ENCODE assay signal across 39 cellular contexts in the genomic region with DNA sequence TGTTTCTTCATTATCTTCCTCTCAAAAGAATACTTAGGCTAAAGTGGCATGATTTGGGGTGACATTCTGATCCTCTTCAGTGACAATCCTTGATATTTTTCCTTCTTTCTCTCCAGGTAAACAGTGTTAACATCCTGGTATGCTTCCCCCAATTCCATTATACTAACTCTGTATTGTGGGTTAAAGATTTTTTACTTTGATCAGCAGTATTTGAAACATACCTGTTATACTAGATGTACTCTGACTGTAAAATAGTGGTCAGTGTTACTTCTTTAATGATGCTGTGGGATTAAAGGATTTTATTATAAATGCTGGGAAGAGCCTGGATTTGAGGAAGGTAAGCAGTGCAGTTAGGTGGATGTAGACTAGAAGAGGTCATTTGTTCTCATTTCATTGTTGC.
"Had no signal": no experiment of that assay in that cellular context is flagged by ENCODE, and none has a peak within 500 bp of the region (broad histone marks: within the 10 kb centered on the region; RNA-seq: fewer than 3 reads in every experiment).

No MANE protein-coding gene starts in this region.

- H3K27ac Mint-ChIP-seq: activated B cell treated with CpG ODN at 0.5 μM for 24 hours; activated CD4-positive, alpha-beta memory T cell treated with anti-CD3 and anti-CD28 coated beads for 36 hours; activated CD4-positive, alpha-beta T cell treated with anti-CD3 and anti-CD28 coated beads, Interleukin-2, amount 10 ng/mL, durations not matched to agents 24 days and 14 days; activated CD8-positive, alpha-beta T cell treated with anti-CD3 and anti-CD28 coated beads for 36 hours; activated naive CD4-positive, alpha-beta T cell treated with anti-CD3 and anti-CD28 coated beads, Interleukin-2, amount 10 ng/mL, durations not matched to agents 7 days and 5 days; activated naive CD4-positive, alpha-beta T cell treated with anti-CD3 and anti-CD28 coated beads, Interleukin-2, amount 50 U/mL, for 72 hours; activated naive CD8-positive, alpha-beta T cell treated with anti-CD3 and anti-CD28 coated beads for 36 hours; activated T-cell treated with anti-CD3 and anti-CD28 coated beads, Interleukin-2, amount 50 U/mL, for 72 hours; activated T-helper 1 cell treated with anti-CD3 and anti-CD28 coated beads, Interleukin-12 subunit alpha, Interleukin-12 subunit beta, Interleukin-2, Interleukin-4 antibody, amounts not matched to agents 30 ng/mL and 10 ng/mL and 1 ng/mL, durations not matched to agents 14 hours and 24 hours and 36 hours; activated T-helper 17 cell treated with anti-CD3 and anti-CD28 coated beads, Interleukin-2, amount 50 U/mL, for 72 hours; T-helper 1 cell treated with Interleukin-12 subunit alpha and Interleukin-12 subunit beta and Interleukin-4 antibody, amounts not matched to agents 30 μg/mL and 1 μg/mL, for 36 hours; T-helper 2 cell treated with Interferon-gamma antibody and Interleukin-4, amounts not matched to agents 5 μg/mL and 100 μg/mL, for 36 hours had no signal

- H3K27me3 Mint-ChIP-seq: activated B cell treated with CpG ODN at 0.5 μM for 24 hours; activated CD4-positive, alpha-beta memory T cell treated with anti-CD3 and anti-CD28 coated beads for 36 hours; activated CD4-positive, alpha-beta T cell treated with anti-CD3 and anti-CD28 coated beads, Interleukin-2, amount 10 ng/mL, durations not matched to agents 24 days and 14 days; activated CD8-positive, alpha-beta T cell treated with anti-CD3 and anti-CD28 coated beads for 36 hours; activated naive CD4-positive, alpha-beta T cell treated with anti-CD3 and anti-CD28 coated beads, Interleukin-2, amount 10 ng/mL, durations not matched to agents 7 days and 5 days; activated naive CD8-positive, alpha-beta T cell treated with anti-CD3 and anti-CD28 coated beads for 36 hours; activated T-helper 17 cell treated with anti-CD3 and anti-CD28 coated beads, Interleukin-2, amount 50 U/mL, for 72 hours; central memory CD8-positive, alpha-beta T cell had no signal

- DNase-seq: activated B cell treated with CpG ODN at 0.5 μM for 24 hours; activated CD4-positive, alpha-beta memory T cell treated with anti-CD3 and anti-CD28 coated beads for 36 hours; activated CD4-positive, alpha-beta T cell treated with anti-CD3 and anti-CD28 coated beads for 4 hours; activated CD4-positive, alpha-beta T cell treated with anti-CD3 and anti-CD28 coated beads, Interleukin-2, amount 10 ng/mL, durations not matched to agents 24 days and 14 days; activated CD4-positive, alpha-beta T cell treated with anti-CD3 and anti-CD28 coated beads, Interleukin-2, amount 50 U/mL, for 1 hour; activated CD4-positive, alpha-beta T cell treated with anti-CD3 and anti-CD28 coated beads, Interleukin-2, amount 50 U/mL, for 4 hours; activated CD4-positive, CD25-positive, alpha-beta regulatory T cell treated with anti-CD3 and anti-CD28 coated beads, Interleukin-2, amount 50 U/mL, for 72 hours; activated CD8-positive, alpha-beta memory T cell treated with anti-CD3 and anti-CD28 coated beads, Interleukin-2, amount 50 U/mL, for 4 hours; activated CD8-positive, alpha-beta T cell treated with anti-CD3 and anti-CD28 coated beads for 36 hours; activated effector memory CD4-positive, alpha-beta T cell treated with anti-CD3 and anti-CD28 coated beads, Interleukin-2, amount 50 U/mL, for 16 hours; activated gamma-delta T cell treated with Interleukin-2 at 50 U/mL for 16 hours; activated naive CD4-positive, alpha-beta T cell; activated naive CD4-positive, alpha-beta T cell treated with anti-CD3 and anti-CD28 coated beads, Interleukin-2, amount 10 ng/mL, durations not matched to agents 7 days and 5 days; activated naive CD8-positive, alpha-beta T cell treated with anti-CD3 and anti-CD28 coated beads for 36 hours; activated T-cell treated with anti-CD3 and anti-CD28 coated beads for 4 hours; activated T-cell treated with anti-CD3 and anti-CD28 coated beads, Interleukin-2, amount 50 U/mL, for 1 hour; activated T-cell treated with anti-CD3 and anti-CD28 coated beads, Interleukin-2, amount 50 U/mL, for 4 hours; activated T-cell treated with anti-CD3 and anti-CD28 coated beads, Interleukin-2, amount 50 U/mL, for 72 hours; adrenal gland; amniotic stem cell; aorta; body of pancreas; brain microvascular endothelial cell; caudate nucleus; cerebellar nuclear complex; T-helper 1 cell; T-helper 2 cell; T-helper 9 cell had no signal

- FAIRE-seq: astrocyte, bronchial epithelial cell, TTC549 had no signal

- H3K4me3 Mint-ChIP-seq: activated B cell treated with CpG ODN at 0.5 μM for 24 hours; activated CD4-positive, alpha-beta memory T cell treated with anti-CD3 and anti-CD28 coated beads for 36 hours; activated CD4-positive, alpha-beta T cell treated with anti-CD3 and anti-CD28 coated beads, Interleukin-2, amount 10 ng/mL, durations not matched to agents 24 days and 14 days; activated CD8-positive, alpha-beta T cell treated with anti-CD3 and anti-CD28 coated beads for 36 hours; activated naive CD4-positive, alpha-beta T cell treated with anti-CD3 and anti-CD28 coated beads, Interleukin-2, amount 10 ng/mL, durations not matched to agents 7 days and 5 days; activated naive CD8-positive, alpha-beta T cell treated with anti-CD3 and anti-CD28 coated beads for 36 hours; activated T-cell treated with anti-CD3 and anti-CD28 coated beads, Interleukin-2, amount 50 U/mL, for 4 hours; activated T-cell treated with anti-CD3 and anti-CD28 coated beads, Interleukin-2, amount 50 U/mL, for 72 hours; activated T-helper 1 cell treated with anti-CD3 and anti-CD28 coated beads, Interleukin-12 subunit alpha, Interleukin-12 subunit beta, Interleukin-2, Interleukin-4 antibody, amounts not matched to agents 30 ng/mL and 10 ng/mL and 1 ng/mL, durations not matched to agents 14 hours and 24 hours and 36 hours; activated T-helper 17 cell treated with anti-CD3 and anti-CD28 coated beads, Interleukin-2, amount 50 U/mL, for 72 hours; central memory CD8-positive, alpha-beta T cell; T-helper 1 cell treated with Interleukin-12 subunit alpha and Interleukin-12 subunit beta and Interleukin-4 antibody, amounts not matched to agents 30 μg/mL and 1 μg/mL, for 36 hours; T-helper 2 cell treated with Interferon-gamma antibody and Interleukin-4, amounts not matched to agents 5 μg/mL and 100 μg/mL, for 36 hours had no signal

- H3K36me3 ChIP-seq: adrenal gland, brain microvascular endothelial cell had no signal

- H3K4me3 ChIP-seq: adrenal gland, body of pancreas, cardiac muscle cell had no signal

- ATAC-seq: activated CD8-positive, alpha-beta T cell treated with anti-CD3 and anti-CD28 coated beads for 36 hours; activated naive CD4-positive, alpha-beta T cell treated with anti-CD3 and anti-CD28 coated beads, Interleukin-2, amount 50 U/mL, for 72 hours; activated T-cell treated with anti-CD3 and anti-CD28 coated beads, Interleukin-2, amount 50 U/mL, for 4 hours; activated T-cell treated with anti-CD3 and anti-CD28 coated beads, Interleukin-2, amount 50 U/mL, for 72 hours; activated T-helper 17 cell treated with anti-CD3 and anti-CD28 coated beads, Interleukin-2, amount 50 U/mL, for 72 hours; body of pancreas had no signal

- H3K9me3 Mint-ChIP-seq: activated B cell treated with CpG ODN at 0.5 μM for 24 hours; activated CD4-positive, alpha-beta memory T cell treated with anti-CD3 and anti-CD28 coated beads for 36 hours; activated CD4-positive, alpha-beta T cell treated with anti-CD3 and anti-CD28 coated beads, Interleukin-2, amount 10 ng/mL, durations not matched to agents 24 days and 14 days; activated CD8-positive, alpha-beta T cell treated with anti-CD3 and anti-CD28 coated beads for 36 hours; activated naive CD4-positive, alpha-beta T cell treated with anti-CD3 and anti-CD28 coated beads, Interleukin-2, amount 10 ng/mL, durations not matched to agents 7 days and 5 days; activated naive CD8-positive, alpha-beta T cell treated with anti-CD3 and anti-CD28 coated beads for 36 hours; activated T-cell treated with anti-CD3 and anti-CD28 coated beads, Interleukin-2, amount 50 U/mL, for 4 hours; activated T-cell treated with anti-CD3 and anti-CD28 coated beads, Interleukin-2, amount 50 U/mL, for 72 hours; activated T-helper 1 cell treated with anti-CD3 and anti-CD28 coated beads, Interleukin-12 subunit alpha, Interleukin-12 subunit beta, Interleukin-2, Interleukin-4 antibody, amounts not matched to agents 30 ng/mL and 10 ng/mL and 1 ng/mL, durations not matched to agents 14 hours and 24 hours and 36 hours; activated T-helper 17 cell treated with anti-CD3 and anti-CD28 coated beads, Interleukin-2, amount 50 U/mL, for 72 hours; central memory CD8-positive, alpha-beta T cell had no signal

- H3K4me1 Mint-ChIP-seq: activated B cell treated with CpG ODN at 0.5 μM for 24 hours; activated CD4-positive, alpha-beta T cell treated with anti-CD3 and anti-CD28 coated beads, Interleukin-2, amount 10 ng/mL, durations not matched to agents 24 days and 14 days; activated naive CD4-positive, alpha-beta T cell treated with anti-CD3 and anti-CD28 coated beads, Interleukin-2, amount 10 ng/mL, durations not matched to agents 7 days and 5 days; activated T-helper 17 cell treated with anti-CD3 and anti-CD28 coated beads, Interleukin-2, amount 50 U/mL, for 72 hours; central memory CD8-positive, alpha-beta T cell had no signal

- H3K27ac ChIP-seq: adrenal gland, body of pancreas, brain microvascular endothelial cell, cardiac muscle cell, VCaP had no signal

- H3K4me1 ChIP-seq: adrenal gland, body of pancreas had no signal

- H3K27me3 ChIP-seq: adrenal gland, body of pancreas, brain microvascular endothelial cell, cardiac muscle cell had no signal

- H3K9me3 ChIP-seq: adrenal gland, body of pancreas had no signal
